7 cellular contexts compared by ENCODE assay signal in genomic region chr6:136551103-136551502, GRCh38. TPM values are rescaled to one million over a fixed set of nuclear protein-coding genes. Genes with fewer than 3 reads are reported as not detected.
DNase-seq lines count a peak whose midpoint lies in the region; ATAC-seq and TF ChIP-seq lines count a peak whose summit lies in the region.

No MANE protein-coding gene starts in this region.

- peak overlapping the region; percentile 95 for H3K4me2 ChIP-seq in trophoblast cell (ENCODE audit: low read length)

- H4K8ac ChIP-seq in trophoblast cell (ENCODE audit: low read depth, low read length) = peak overlapping the region; percentile 83

- H3K18ac ChIP-seq in trophoblast cell (ENCODE audit: low read length) = peak overlapping the region; percentile 49

- peak overlapping the region; percentile 50 for H3K27ac ChIP-seq in trophoblast cell (ENCODE audit: low read depth, low read length)
- no peak overlapping the region for H3K27ac ChIP-seq in caudate nucleus (ENCODE audit: low read depth, low read length)

- DNase-seq in GM13976 (ENCODE audit: low spot score) = peak; percentile 21
- peak; percentile 55 for DNase-seq in OCI-M2 (lab: John Stamatoyannopoulos, UW; ENCODE audit: unreplicated experiment)
- DNase-seq in epithelial cell of proximal tubule (ENCODE audit: low read depth) = no peak
- DNase-seq in trophoblast cell = no peak
- no peak for DNase-seq in caudate nucleus (lab: John Stamatoyannopoulos, UW)
- no peak for DNase-seq in SIG-M5 treated with dmso at 0.1 percent for 504 hours (lab: John Stamatoyannopoulos, UW; ENCODE audit: unreplicated experiment)

- H3K79me1 ChIP-seq in trophoblast cell (ENCODE audit: low read length) = peaks cover 8% of the 10 kb centered on the region

- no peaks in the 10 kb centered on the region for H3K27me3 ChIP-seq in trophoblast cell (ENCODE audit: insufficient read depth, low read length)

- H3K4me3 ChIP-seq in epithelial cell of proximal tubule (ENCODE audit: low read depth, low read length) (peak overlapping the region; percentile 93), trophoblast cell (ENCODE audit: low read depth, low read length) (no peak overlapping the region)

- H2BK5ac ChIP-seq in trophoblast cell (ENCODE audit: low read depth, low read length, poor library complexity) = peak overlapping the region; percentile 28

- peaks cover 9% of the 10 kb centered on the region for H3K79me2 ChIP-seq in trophoblast cell (ENCODE audit: control insufficient read depth, insufficient read depth, low read length, poor library complexity)

- no peak overlapping the region for H4K12ac ChIP-seq in trophoblast cell (ENCODE audit: low read depth, low read length)

- H2AK5ac ChIP-seq in trophoblast cell (ENCODE audit: low read length) = no peak overlapping the region

- H3K14ac ChIP-seq in trophoblast cell (ENCODE audit: low read length) = no peak overlapping the region

- H2BK12ac ChIP-seq in trophoblast cell (ENCODE audit: low read length) = no peak overlapping the region

- H3K9me3 ChIP-seq in trophoblast cell (ENCODE audit: insufficient read depth, low read depth, low read length) = no peaks in the 10 kb centered on the region

- in situ Hi-C loops in GM13976 (cut with MboI; ENCODE audit: low sequenced_read_pairs, unreplicated experiment) = no loop called here

- H3K23ac ChIP-seq in trophoblast cell (ENCODE audit: low read length) = no peak overlapping the region

- TF ChIP-seq CTCF in GM13976 (IDR thresholded peaks at IDR 0.05; ENCODE audit: borderline replicate concordance, control extremely low read depth, extremely low read depth, insufficient read depth, missing control alignments) = no peak
- no peak for TF ChIP-seq CTCF in epithelial cell of proximal tubule (conservative IDR thresholded peaks at IDR 0.05; ENCODE audit: low read depth, low read length)

- no peak overlapping the region for H2AFZ ChIP-seq in trophoblast cell (ENCODE audit: insufficient read depth, low read length, poor library complexity)

- H2BK120ac ChIP-seq in trophoblast cell (ENCODE audit: insufficient read depth, low read length, poor library complexity) = no peak overlapping the region

- peaks cover 2 to 3% of the 10 kb centered on the region in 2 experiments for H3K4me1 ChIP-seq in trophoblast cell (ENCODE audit: control insufficient read depth in 1 of 2, insufficient read depth in 2 of 2, low read length in 2 of 2)

- no peaks in the 10 kb centered on the region for H3K36me3 ChIP-seq in trophoblast cell (ENCODE audit: control insufficient read depth in 1 of 2, insufficient read depth in 2 of 2, low read length in 2 of 2)

- H3K9ac ChIP-seq in trophoblast cell (ENCODE audit: low read length) = no peak overlapping the region

- no CpG with 5 or more reads among the region's 8 CpGs for WGBS in trophoblast cell (ENCODE audit: extremely low coverage, insufficient coverage, insufficient read length)

- H4K91ac ChIP-seq in trophoblast cell (ENCODE audit: low read depth, low read length) = no peak overlapping the region

- no peak for ATAC-seq in HG02981 (IDR thresholded peaks at IDR 0.05; ENCODE audit: unreplicated experiment)

- no peak overlapping the region for H3K4ac ChIP-seq in trophoblast cell (ENCODE audit: low read depth, low read length)

RNA-seq across cellular contexts. Expression of gene MAP7, which starts 0.9 kb away (rescaled TPM):
- total RNA-seq in epithelial cell of proximal tubule = 12.9 and 16.1 TPM in 2 replicates
- polyA plus RNA-seq in trophoblast cell (2013) = 58.6 and 61.6 TPM in 2 replicates

Comparison
In these comparisons a context has a peak if more than half of its experiments do, and no peak if none do; other contexts are left out.
1. DNase-seq: peak in GM13976 (single experiment) and OCI-M2 (single experiment); none in epithelial cell of proximal tubule (single experiment), trophoblast cell (0 of 2), caudate nucleus (0 of 61) and SIG-M5 treated with dmso at 0.1 percent for 504 hours (single experiment).